ENCODE assay signal across 1 cellular context in the genomic region with DNA sequence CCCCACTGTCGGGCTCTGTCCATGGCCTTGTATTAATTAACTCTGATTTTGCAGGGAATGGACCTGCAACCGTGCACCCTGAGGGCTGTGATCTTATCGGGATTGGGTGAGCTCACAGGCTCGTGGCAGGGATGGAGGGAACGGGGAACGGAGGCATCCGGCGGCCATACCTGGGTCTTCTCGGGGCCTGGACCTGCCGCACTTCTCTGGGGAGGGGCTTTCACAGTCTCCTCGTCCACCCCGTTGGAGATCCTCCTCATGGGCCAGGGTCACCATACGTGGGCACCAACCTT.
TF ChIP-seq lines count a peak whose summit lies in the region.

No MANE protein-coding gene starts in this region.

TF ChIP-seq in H1, 55 proteins besides CTCF, POLR2A, EP300 and RAD21:
- TF ChIP-seq TCF12 (IDR thresholded peaks at IDR 0.05; ENCODE audit: low read depth, low read length) (no peak), CREB1 (IDR thresholded peaks at IDR 0.05) (no peak), SRF (IDR thresholded peaks at IDR 0.05; ENCODE audit: low read depth, low read length) (no peak), TEAD4 (IDR thresholded peaks at IDR 0.05; ENCODE audit: low read depth, low read length) (no peak), CHD2 (IDR thresholded peaks at IDR 0.05; ENCODE audit: low read length) (no peak), HDAC2 (IDR thresholded peaks at IDR 0.05; ENCODE audit: borderline replicate concordance in 1 of 2, low read depth in 2 of 2, low read length in 2 of 2) (no peak), KDM5A (IDR thresholded peaks at IDR 0.05; ENCODE audit: low read length) (no peak), CBX5 (IDR thresholded peaks at IDR 0.05; ENCODE audit: low read depth, low read length) (no peak), HDAC6 (IDR thresholded peaks at IDR 0.05; ENCODE audit: low read depth, low read length) (no peak), ZNF274 (IDR thresholded peaks at IDR 0.05; ENCODE audit: borderline replicate concordance, extremely low read depth, low read length) (no peak)
- TF ChIP-seq, protein P1, sequence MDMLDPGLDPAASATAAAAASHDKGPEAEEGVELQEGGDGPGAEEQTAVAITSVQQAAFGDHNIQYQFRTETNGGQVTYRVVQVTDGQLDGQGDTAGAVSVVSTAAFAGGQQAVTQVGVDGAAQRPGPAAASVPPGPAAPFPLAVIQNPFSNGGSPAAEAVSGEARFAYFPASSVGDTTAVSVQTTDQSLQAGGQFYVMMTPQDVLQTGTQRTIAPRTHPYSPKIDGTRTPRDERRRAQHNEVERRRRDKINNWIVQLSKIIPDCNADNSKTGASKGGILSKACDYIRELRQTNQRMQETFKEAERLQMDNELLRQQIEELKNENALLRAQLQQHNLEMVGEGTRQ (IDR thresholded peaks at IDR 0.05; ENCODE audit: low read length): no peak
